Comparison of ENCODE assay signal across 13 cellular contexts in genomic region chr7:93914581-93915066, GRCh38. TPM values are rescaled to one million over a fixed set of nuclear protein-coding genes. Genes with fewer than 3 reads are reported as not detected.
DNase-seq lines count a peak whose midpoint lies in the region; ATAC-seq and TF ChIP-seq lines count a peak whose summit lies in the region.
"Had no signal": no experiment of that assay in that cellular context is flagged by ENCODE, and none has a peak within 500 bp of the region (broad histone marks: within the 10 kb centered on the region; RNA-seq: fewer than 3 reads in every experiment).

No MANE protein-coding gene starts in this region.

- no peak overlapping the region for H3K27ac Mint-ChIP-seq in activated naive CD8-positive, alpha-beta T cell treated with anti-CD3 and anti-CD28 coated beads, Interleukin-2, amount 50 U/mL, for 24 hours

- TF ChIP-seq CTCF in AG10803 (conservative IDR thresholded peaks at IDR 0.05; ENCODE audit: low read length): no peak
- no peak for TF ChIP-seq CTCF in Panc1 (IDR thresholded peaks at IDR 0.05)
- TF ChIP-seq CTCF in esophagus squamous epithelium (IDR thresholded peaks at IDR 0.05): no peak

- DNase-seq in AG10803 (ENCODE audit: low read depth) (peak; percentile 57), Panc1 (ENCODE audit: low read depth, low spot score) (no peak), esophagus squamous epithelium (lab: John Stamatoyannopoulos, UW) (no peak), non-pigmented ciliary epithelial cell (ENCODE audit: low read depth) (peak; percentile 26), NCI-H524 treated with DMSO at 0.1 percent for 48 hours (lab: John Stamatoyannopoulos, UW) (no peak)
- DNase-seq in activated naive CD8-positive, alpha-beta T cell treated with anti-CD3 and anti-CD28 coated beads, Interleukin-2, amount 50 U/mL, for 24 hours: no peak
- DNase-seq: colonic mucosa, NCI-H1092, NCI-H526 had no signal

- no peaks in the 10 kb centered on the region for H3K36me3 ChIP-seq in Panc1 (ENCODE audit: control insufficient read depth, insufficient read depth, low read length)
- no peaks in the 10 kb centered on the region for H3K36me3 ChIP-seq in esophagus squamous epithelium
- H3K36me3 ChIP-seq: colonic mucosa had no signal

- H3K9me3 Mint-ChIP-seq in activated naive CD8-positive, alpha-beta T cell treated with anti-CD3 and anti-CD28 coated beads, Interleukin-2, amount 50 U/mL, for 24 hours: no peaks in the 10 kb centered on the region

- no peaks in the 10 kb centered on the region for H3K4me1 ChIP-seq in Panc1 (ENCODE audit: control insufficient read depth, insufficient read depth, low read length)
- H3K4me1 ChIP-seq in esophagus squamous epithelium: peaks cover 0 to 18% (median 0%) of the 10 kb centered on the region in 3 donors
- H3K4me1 ChIP-seq: colonic mucosa had no signal

- in situ Hi-C loops in Panc1 (cut with HindIII; ENCODE audit: low pct_unique_long_range_greater_than_20kb, low sequenced_read_pairs): no loop called here

- H3K4me1 Mint-ChIP-seq in activated naive CD8-positive, alpha-beta T cell treated with anti-CD3 and anti-CD28 coated beads, Interleukin-2, amount 50 U/mL, for 24 hours: no peaks in the 10 kb centered on the region

- H3K27ac ChIP-seq in Panc1 (ENCODE audit: low read length): no peak overlapping the region
- H3K27ac ChIP-seq in esophagus squamous epithelium: peak overlapping the region in 3 of 4 donors; percentile 30 to 63 (median 33)
- H3K27ac ChIP-seq: colonic mucosa had no signal

- ATAC-seq in Panc1 (0 out of 2 replicates have a peak, but pooled peaks have one; percentile 45), GM19397 (IDR thresholded peaks at IDR 0.05; ENCODE audit: unreplicated experiment) (no peak), GM21723 (IDR thresholded peaks at IDR 0.05; ENCODE audit: unreplicated experiment) (no peak)
- no peak for ATAC-seq in activated naive CD8-positive, alpha-beta T cell treated with anti-CD3 and anti-CD28 coated beads, Interleukin-2, amount 50 U/mL, for 24 hours

- H3K4me3 ChIP-seq in AG10803 (ENCODE audit: low read length) (no peak overlapping the region), Panc1 (ENCODE audit: low read depth in 2 of 2, low read length in 2 of 2) (no peak overlapping the region), esophagus squamous epithelium (peak overlapping the region in 1 of 4 donors; percentile 19)
- H3K4me3 ChIP-seq: colonic mucosa had no signal

- no peaks in the 10 kb centered on the region for H3K36me3 Mint-ChIP-seq in activated naive CD8-positive, alpha-beta T cell treated with anti-CD3 and anti-CD28 coated beads, Interleukin-2, amount 50 U/mL, for 24 hours (ENCODE audit: low read depth)

- CTCF ChIA-PET in Panc1 (lab: Charles Lee): no interaction called here

- TF ChIP-seq POLR2A in esophagus squamous epithelium (IDR thresholded peaks at IDR 0.05): no peak

- H3K27me3 Mint-ChIP-seq in activated naive CD8-positive, alpha-beta T cell treated with anti-CD3 and anti-CD28 coated beads, Interleukin-2, amount 50 U/mL, for 24 hours: peaks cover 15% of the 10 kb centered on the region

- POLR2A ChIA-PET in Panc1 (lab: Charles Lee): no interaction called here

- intact Hi-C loops in Panc1 (cut with micrococcal nuclease; ENCODE audit: unreplicated experiment): no loop called here
- intact Hi-C loops in esophagus squamous epithelium (cut with DNase I): no loop called here

- BruUV-seq in Panc1 (replicated peaks; lab: Mats Ljungman, UMichigan): no TSS peak

- H3K9me3 ChIP-seq in Panc1 (ENCODE audit: control insufficient read depth, insufficient read depth, low read depth, low read length) (no peaks in the 10 kb centered on the region), esophagus squamous epithelium (no peaks in the 10 kb centered on the region)
- H3K9me3 ChIP-seq: colonic mucosa had no signal

- no peak overlapping the region for H3K4me3 Mint-ChIP-seq in activated naive CD8-positive, alpha-beta T cell treated with anti-CD3 and anti-CD28 coated beads, Interleukin-2, amount 50 U/mL, for 24 hours

- H3K27me3 ChIP-seq in Panc1 (ENCODE audit: control insufficient read depth, insufficient read depth, low read length) (no peaks in the 10 kb centered on the region), esophagus squamous epithelium (no peaks in the 10 kb centered on the region)
- H3K27me3 ChIP-seq: colonic mucosa had no signal

- 17 to 18% methylated on average over 7 of the region's 7 CpGs for WGBS in esophagus squamous epithelium, 2 donors

RNA-seq across cellular contexts. Expression of gene GNG11, which starts 6.9 kb away (rescaled TPM):
- 7.0 TPM for total RNA-seq in Panc1 (2021; ENCODE audit: unreplicated experiment)
- 4.7 TPM for polyA plus RNA-seq in Panc1 (2012; ENCODE audit: insufficient read length)
- total RNA-seq in esophagus squamous epithelium: 10 to 100 TPM in 1 of 4 donors, 1 to 10 TPM in 2, under 1 TPM in 1; 0.61 to 13.9 (median 4.1) TPM

RNA-seq across cellular contexts. Expression of gene GNGT1, which starts 8.3 kb away (rescaled TPM):
- total RNA-seq in Panc1 (2021; ENCODE audit: unreplicated experiment) (not detected), esophagus squamous epithelium (not detected)
- polyA plus RNA-seq in Panc1 (2012; ENCODE audit: insufficient read length): not detected
- total RNA-seq: colonic mucosa, mucosa of gallbladder, skeletal muscle tissue had no signal

RNA-seq across cellular contexts. Expression of gene TFPI2, which starts 24.1 kb away (rescaled TPM):
- total RNA-seq in Panc1 (2021; ENCODE audit: unreplicated experiment): 2.9 TPM
- polyA plus RNA-seq in Panc1 (2012; ENCODE audit: insufficient read length): 2.5 TPM
- total RNA-seq in esophagus squamous epithelium: 1 to 10 TPM in 1 of 4 donors, under 1 TPM in 2, not detected in 1; 0.67 to 1.9 (median 0.95) TPM

Comparison
In these comparisons a context has a peak if more than half of its experiments do, and no peak if none do; other contexts are left out.
1. DNase-seq: peak in AG10803 (single experiment) and non-pigmented ciliary epithelial cell (single experiment); none in Panc1 (single experiment), esophagus squamous epithelium (single experiment), activated naive CD8-positive, alpha-beta T cell treated with anti-CD3 and anti-CD28 coated beads, Interleukin-2, amount 50 U/mL, for 24 hours (single experiment) and NCI-H524 treated with DMSO at 0.1 percent for 48 hours (single experiment).